Comparison of ENCODE assay signal across 21 cellular contexts in the genomic region with DNA sequence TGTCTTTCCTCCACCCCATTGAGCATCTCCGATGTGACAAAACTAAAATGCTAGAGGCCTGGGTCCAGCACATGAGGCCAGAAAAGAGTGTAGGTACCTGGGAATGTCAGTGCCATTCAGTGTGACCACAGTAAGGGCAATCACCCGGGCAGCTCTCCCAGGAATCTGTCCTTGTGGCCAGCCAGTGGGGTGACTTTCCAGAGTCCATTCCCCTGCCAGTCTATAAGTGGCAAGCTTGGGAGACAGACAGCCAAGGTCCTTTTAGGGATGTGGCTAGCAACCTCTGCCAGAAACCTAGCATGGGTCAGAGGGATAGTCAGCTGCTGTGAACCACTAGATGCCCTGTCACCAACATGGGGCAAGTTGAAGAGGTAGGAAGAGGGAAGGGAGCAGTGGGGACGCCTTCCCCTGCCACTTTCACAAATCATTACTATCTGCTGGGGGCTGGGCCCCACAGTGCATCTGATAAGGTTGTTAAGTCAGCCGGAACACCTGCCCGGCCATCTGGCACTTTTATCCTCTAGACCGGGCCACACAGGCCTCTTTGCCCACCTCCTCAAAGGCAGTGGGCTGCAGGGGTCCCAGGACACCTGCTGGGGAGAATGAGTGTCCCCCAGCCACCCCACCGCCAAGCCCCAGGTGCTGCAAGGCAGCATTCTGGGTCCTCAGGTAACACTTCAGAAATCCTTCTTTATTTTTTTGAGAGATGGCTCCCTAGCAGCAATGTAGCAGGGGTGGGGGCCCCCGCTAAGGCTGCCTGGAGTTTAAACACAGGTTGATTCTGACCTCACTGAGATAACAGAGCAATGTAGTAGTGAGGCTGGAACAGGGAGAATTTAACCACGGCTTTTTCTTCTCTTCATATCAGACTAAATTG. TPM values are rescaled to one million over a fixed set of nuclear protein-coding genes. Genes with fewer than 3 reads are reported as not detected.
DNase-seq lines count a peak whose midpoint lies in the region; TF ChIP-seq lines count a peak whose summit lies in the region.
"Had no signal": no experiment of that assay in that cellular context is flagged by ENCODE, and none has a peak within 500 bp of the region (broad histone marks: within the 10 kb centered on the region; RNA-seq: fewer than 3 reads in every experiment).

No MANE protein-coding gene starts in this region.

- H3K27ac ChIP-seq in left ventricle myocardium inferior (replicated peaks) (peak overlapping the region; percentile 87), skeletal muscle tissue (ENCODE audit: low read depth, low read length) (peak overlapping the region; percentile 72), coronary artery (no peak overlapping the region)
- H3K27ac ChIP-seq: A549, sigmoid colon, upper lobe of left lung, VCaP had no signal

- peak overlapping the region in 2 of 3 donors; percentile 47 to 54 for H3K9ac ChIP-seq in skeletal muscle tissue (ENCODE audit: low read depth in 1 of 3, low read length in 3 of 3)

- intact Hi-C loops in left ventricle myocardium inferior (cut with micrococcal nuclease), result no loop called here

- H3K36me3 ChIP-seq in left ventricle myocardium inferior, result no peaks in the 10 kb centered on the region
- H3K36me3 ChIP-seq in skeletal muscle tissue (ENCODE audit: control insufficient read depth in 3 of 3, insufficient read depth in 3 of 3, low read length in 3 of 3), result no peaks in the 10 kb centered on the region
- H3K36me3 ChIP-seq: sigmoid colon, upper lobe of left lung had no signal

- H3K4me3 ChIP-seq in left ventricle myocardium inferior, result peak overlapping the region; percentile 33
- no peak overlapping the region for H3K4me3 ChIP-seq in skeletal muscle tissue (ENCODE audit: low read length in 3 of 3)
- H3K4me3 ChIP-seq in coronary artery, result no peak overlapping the region
- H3K4me3 ChIP-seq: A549, sigmoid colon, upper lobe of left lung had no signal

- H3K4me1 ChIP-seq in left ventricle myocardium inferior, result peaks cover 36% of the 10 kb centered on the region
- H3K4me1 ChIP-seq in skeletal muscle tissue (ENCODE audit: control insufficient read depth in 3 of 3, insufficient read depth in 3 of 3, low read length in 3 of 3), result peaks cover 8 to 22% (median 17%) of the 10 kb centered on the region in 3 donors
- H3K4me1 ChIP-seq: A549, sigmoid colon, upper lobe of left lung had no signal

- TF ChIP-seq CTCF in left ventricle myocardium inferior (IDR thresholded peaks at IDR 0.05; ENCODE audit: borderline replicate concordance) (no peak), coronary artery (IDR thresholded peaks at IDR 0.05) (no peak)

- H3K27me3 ChIP-seq in left ventricle myocardium inferior (ENCODE audit: low read depth) (no peaks in the 10 kb centered on the region), skeletal muscle tissue (ENCODE audit: control insufficient read depth in 3 of 3, insufficient read depth in 3 of 3, low read length in 3 of 3) (peaks cover 0 to 3% (median 0%) of the 10 kb centered on the region in 3 donors)
- H3K27me3 ChIP-seq: sigmoid colon, upper lobe of left lung had no signal

- no peaks in the 10 kb centered on the region for H3K9me3 ChIP-seq in left ventricle myocardium inferior (replicated peaks)
- no peaks in the 10 kb centered on the region for H3K9me3 ChIP-seq in skeletal muscle tissue (ENCODE audit: control insufficient read depth in 3 of 3, low read length in 3 of 3)
- H3K9me3 ChIP-seq: A549, sigmoid colon, upper lobe of left lung had no signal

- DNase-seq in NCI-H510A treated with DMSO at 0.1 percent for 48 hours (lab: John Stamatoyannopoulos, UW) (peak; percentile 22), NCI-H510A (lab: John Stamatoyannopoulos, UW) (no peak), NCI-H82 treated with DMSO at 0.1 percent for 48 hours (lab: John Stamatoyannopoulos, UW; ENCODE audit: unreplicated experiment) (peak; percentile 85), left ventricle myocardium inferior (peak; percentile 59), kidney tubule cell (ENCODE audit: low spot score) (no peak), anterior cingulate cortex (lab: John Stamatoyannopoulos, UW) (no peak), coronary artery (ENCODE audit: low spot score) (no peak)
- DNase-seq: activated CD4-positive, alpha-beta memory T cell treated with anti-CD3 and anti-CD28 coated beads for 36 hours; C1 segment of cervical spinal cord; cortex of kidney; foreskin fibroblast; left colon; NK-92 treated with Interleukin-12 subunit alpha and Interleukin-12 subunit beta, amount 100 ng/mL, for 24 hours; sigmoid colon; stimulated activated CD4-positive, alpha-beta T cell treated with anti-CD3 and anti-CD28 coated beads, Interleukin-1b, Interleukin-23, amount 100 ng/mL, for 48 hours; stimulated activated naive CD8-positive, alpha-beta T cell treated with anti-CD3 and anti-CD28 coated beads, Interleukin-15, amount 100 ng/mL, for 72 hours; SW 1271; upper lobe of left lung had no signal

RNA-seq across cellular contexts. Expression of a gene that starts 24.9 kb away (rescaled TPM):
- 5.5 TPM for total RNA-seq in left ventricle myocardium inferior
- 11.5 TPM for total RNA-seq in skeletal muscle tissue

RNA-seq across cellular contexts. Expression of a gene that starts 49.7 kb away (rescaled TPM):
- total RNA-seq in left ventricle myocardium inferior (10.3 TPM), skeletal muscle tissue (5.2 TPM)

Comparison
In these comparisons a context has a peak if more than half of its experiments do, and no peak if none do; other contexts are left out.
1. DNase-seq: peak in NCI-H510A treated with DMSO at 0.1 percent for 48 hours (single experiment), NCI-H82 treated with DMSO at 0.1 percent for 48 hours (single experiment) and left ventricle myocardium inferior (single experiment); none in NCI-H510A (single experiment), kidney tubule cell (single experiment), anterior cingulate cortex (0 of 58) and coronary artery (single experiment).
2. H3K27ac ChIP-seq: peak in left ventricle myocardium inferior (single experiment) and skeletal muscle tissue (single experiment); none in coronary artery (0 of 2).